Comparison of ENCODE assay signal across 22 cellular contexts in genomic region chr3:42712344-42712648, GRCh38. TPM values are rescaled to one million over a fixed set of nuclear protein-coding genes. Genes with fewer than 3 reads are reported as not detected.
A peak's percentile ranks its signal among the peaks of the same experiment; 100 is the strongest.
DNase-seq lines count a peak whose midpoint lies in the region; ATAC-seq and TF ChIP-seq lines count a peak whose summit lies in the region.
"Had no signal": no experiment of that assay in that cellular context is flagged by ENCODE, and none has a peak within 500 bp of the region (broad histone marks: within the 10 kb centered on the region; RNA-seq: fewer than 3 reads in every experiment).

No MANE protein-coding gene starts in this region.

- TF ChIP-seq CTCF in type B pancreatic cell (conservative IDR thresholded peaks at IDR 0.05): no peak

- no peaks in the 10 kb centered on the region for H3K4me1 Mint-ChIP-seq in type B pancreatic cell (ENCODE audit: unreplicated experiment)
- H3K4me1 Mint-ChIP-seq: CD4-positive, CD25-positive, alpha-beta regulatory T cell had no signal

- H3K36me3 ChIP-seq in MG63: no peaks in the 10 kb centered on the region

- H3K9me3 Mint-ChIP-seq in type B pancreatic cell: no peaks in the 10 kb centered on the region

- H3K27me3 ChIP-seq in MG63: no peaks in the 10 kb centered on the region

- H3K27me3 Mint-ChIP-seq in type B pancreatic cell: peaks cover 7% of the 10 kb centered on the region
- H3K27me3 Mint-ChIP-seq: CD4-positive, CD25-positive, alpha-beta regulatory T cell had no signal

- no peak for ATAC-seq in GM18511 (IDR thresholded peaks at IDR 0.05; ENCODE audit: unreplicated experiment)

- no peaks in the 10 kb centered on the region for H3K36me3 Mint-ChIP-seq in type B pancreatic cell
- H3K36me3 Mint-ChIP-seq: CD4-positive, CD25-positive, alpha-beta regulatory T cell had no signal

- no peak overlapping the region for H3K4me3 ChIP-seq in MG63
- H3K4me3 ChIP-seq: K562 had no signal

- no peaks in the 10 kb centered on the region for H3K9me3 ChIP-seq in MG63

- H3K27ac Mint-ChIP-seq in type B pancreatic cell: no peak overlapping the region
- H3K27ac Mint-ChIP-seq: CD4-positive, CD25-positive, alpha-beta regulatory T cell had no signal

- peak; percentile 36 for DNase-seq in activated effector memory CD4-positive, alpha-beta T cell treated with anti-CD3 and anti-CD28 coated beads, Interleukin-2, amount 50 U/mL, for 16 hours
- DNase-seq in activated effector memory CD4-positive, alpha-beta T cell treated with Interleukin-2 at 50 U/mL for 16 hours: no peak
- peak; percentile 5 for DNase-seq in D341Med (ENCODE audit: low spot score)
- peak; percentile 39 for DNase-seq in islet precursor cell
- DNase-seq in type B pancreatic cell (ENCODE audit: extremely low spot score, unreplicated experiment): peak; percentile 44
- DNase-seq in MG63: no peak
- DNase-seq: CD4-positive, CD25-positive, alpha-beta regulatory T cell; DMS53; GOT3; HCEC 1CT; Kasumi-1; NCI-H1105 treated with DMSO at 0.1 percent for 48 hours; NCI-H146; NCI-H2029; NCI-H446 treated with DMSO at 0.1 percent for 48 hours; NCI-H526 treated with DMSO at 0.1 percent for 48 hours; SHP77 had no signal

- H3K4me3 Mint-ChIP-seq in type B pancreatic cell: no peak overlapping the region
- H3K4me3 Mint-ChIP-seq: CD4-positive, CD25-positive, alpha-beta regulatory T cell had no signal

RNA-seq across cellular contexts. Expression of gene HHATL, which starts 9.7 kb away (rescaled TPM):
- not detected in 2 replicates for total RNA-seq in type B pancreatic cell (ENCODE audit: low replicate concordance)
- not detected in 2 replicates for total RNA-seq in MG63 (2014; rRNA removed; shearing (Covaris generic); ENCODE audit: low replicate concordance)
- total RNA-seq: A172; CD4-positive, CD25-positive, alpha-beta regulatory T cell; K562; M059J; SK-MEL-5 had no signal

RNA-seq across cellular contexts. Expression of gene KLHL40, which starts 27.0 kb away (rescaled TPM):
- 0.12 TPM in 1 of 2 replicates, not detected in the other for total RNA-seq in type B pancreatic cell (ENCODE audit: low replicate concordance)
- not detected in 2 replicates for total RNA-seq in MG63 (2014; rRNA removed; shearing (Covaris generic); ENCODE audit: low replicate concordance)
- total RNA-seq: A172; CD4-positive, CD25-positive, alpha-beta regulatory T cell; K562; M059J; SK-MEL-5 had no signal

RNA-seq across cellular contexts. Expression of gene ZBTB47, which starts 58.8 kb away (rescaled TPM):
- 8.1 and 9.0 TPM in 2 replicates for total RNA-seq in type B pancreatic cell (ENCODE audit: low replicate concordance)
- 11.7 and 22.7 TPM in 2 replicates for total RNA-seq in MG63 (2014; rRNA removed; shearing (Covaris generic); ENCODE audit: low replicate concordance)

Comparison
In these comparisons a context has a peak if more than half of its experiments do, and no peak if none do; other contexts are left out.
1. DNase-seq: peak in activated effector memory CD4-positive, alpha-beta T cell treated with anti-CD3 and anti-CD28 coated beads, Interleukin-2, amount 50 U/mL, for 16 hours (single experiment), D341Med (single experiment), islet precursor cell (single experiment) and type B pancreatic cell (single experiment); none in activated effector memory CD4-positive, alpha-beta T cell treated with Interleukin-2 at 50 U/mL for 16 hours (single experiment) and MG63 (single experiment).